In genomic region chr22:50341977-50342650, GRCh38 we compare ENCODE assay signal across 8 cellular contexts. TPM values are rescaled to one million over a fixed set of nuclear protein-coding genes. Genes with fewer than 3 reads are reported as not detected.
DNase-seq lines count a peak whose midpoint lies in the region; ATAC-seq and TF ChIP-seq lines count a peak whose summit lies in the region.

No MANE protein-coding gene starts in this region.

- peak; percentile 95 for TF ChIP-seq CTCF in CD4-positive, alpha-beta T cell (IDR thresholded peaks at IDR 0.05)
- peak in 2 of 3 donors; percentile 45 to 77 for TF ChIP-seq CTCF in omental fat pad (IDR thresholded peaks at IDR 0.05)

- ATAC-seq in CD4-positive, alpha-beta T cell (ENCODE audit: poor library complexity) = peak; percentile 53
- peak; percentile 50 for ATAC-seq in GM21423 (IDR thresholded peaks at IDR 0.05; ENCODE audit: unreplicated experiment)
- ATAC-seq in omental fat pad (ENCODE audit: low FRiP score) = peak; percentile 64

- H3K27me3 Mint-ChIP-seq in CD4-positive, alpha-beta T cell = no peaks in the 10 kb centered on the region
- no peaks in the 10 kb centered on the region for H3K27me3 Mint-ChIP-seq in activated naive CD4-positive, alpha-beta T cell treated with anti-CD3 and anti-CD28 coated beads, Interleukin-2, amount 50 U/mL, for 24 hours

- H3K4me3 Mint-ChIP-seq in CD4-positive, alpha-beta T cell = peak overlapping the region; percentile 88
- peak overlapping the region; percentile 85 for H3K4me3 Mint-ChIP-seq in activated naive CD4-positive, alpha-beta T cell treated with anti-CD3 and anti-CD28 coated beads, Interleukin-2, amount 50 U/mL, for 24 hours

- peak overlapping the region; percentile 98 for H3K27ac Mint-ChIP-seq in CD4-positive, alpha-beta T cell
- peak overlapping the region; percentile 90 for H3K27ac Mint-ChIP-seq in activated naive CD4-positive, alpha-beta T cell treated with anti-CD3 and anti-CD28 coated beads, Interleukin-2, amount 50 U/mL, for 24 hours

- CTCF ChIA-PET in CD4-positive, alpha-beta T cell (lab: Charles Lee) = interaction anchor here (0.6 to 2.6 kb wide), 21 partner anchors 9 to 279 kb away, joined by 3 to 18 read pairs (median 5); partner anchors contain the start of genes DENND6B, HDAC10, MAPK11 and SCO2

- H3K36me3 Mint-ChIP-seq in CD4-positive, alpha-beta T cell (ENCODE audit: low read depth) = peaks cover 5% of the 10 kb centered on the region
- no peaks in the 10 kb centered on the region for H3K36me3 Mint-ChIP-seq in activated naive CD4-positive, alpha-beta T cell treated with anti-CD3 and anti-CD28 coated beads, Interleukin-2, amount 50 U/mL, for 24 hours

- intact Hi-C loops in CD4-positive, alpha-beta T cell (cut with DNase I, micrococcal nuclease) = loop anchor here (1.0 to 10.0 kb wide), 8 partner anchors 15 to 280 kb away; partner anchors contain the start of genes DENND6B (in 1 of the 2), LMF2 (in 1 of the 2), MAPK11 (in 1 of the 2) and NCAPH2 (in 1 of the 2)

- peaks cover 7% of the 10 kb centered on the region for H3K4me1 Mint-ChIP-seq in CD4-positive, alpha-beta T cell (ENCODE audit: low read depth)
- H3K4me1 Mint-ChIP-seq in activated naive CD4-positive, alpha-beta T cell treated with anti-CD3 and anti-CD28 coated beads, Interleukin-2, amount 50 U/mL, for 24 hours = peaks cover 9% of the 10 kb centered on the region

- DNase-seq in CD4-positive, alpha-beta T cell = peak; percentile 80 to 89 (median 84)
- DNase-seq in M059J (ENCODE audit: low read depth) (peak; percentile 83), SKM-1 (lab: John Stamatoyannopoulos, UW; ENCODE audit: unreplicated experiment) (peak; percentile 78), glomerular visceral epithelial cell (ENCODE audit: extremely low spot score) (peak; percentile 88), omental fat pad (ENCODE audit: low spot score) (peak; percentile 81), superior temporal gyrus (ENCODE audit: extremely low spot score) (peak; percentile 96)

- no peaks in the 10 kb centered on the region for H3K27me3 ChIP-seq in CD4-positive, alpha-beta T cell (ENCODE audit: control insufficient read depth, insufficient read depth, low read length)

- no peaks in the 10 kb centered on the region for H3K9me3 Mint-ChIP-seq in CD4-positive, alpha-beta T cell
- H3K9me3 Mint-ChIP-seq in activated naive CD4-positive, alpha-beta T cell treated with anti-CD3 and anti-CD28 coated beads, Interleukin-2, amount 50 U/mL, for 24 hours = no peaks in the 10 kb centered on the region

- no peaks in the 10 kb centered on the region for H3K9me3 ChIP-seq in CD4-positive, alpha-beta T cell (ENCODE audit: control insufficient read depth, low read length)

- POLR2A ChIA-PET in CD4-positive, alpha-beta T cell (lab: Charles Lee) = interaction anchor here (0.6 to 1.8 kb wide), 10 partner anchors 14 to 279 kb away, joined by 3 to 12 read pairs (median 6); partner anchors contain the start of genes DENND6B, HDAC10, LMF2 and NCAPH2

- peak overlapping the region; percentile 85 for H3K27ac ChIP-seq in CD4-positive, alpha-beta T cell (ENCODE audit: low read depth, low read length)

RNA-seq across cellular contexts. Expression of gene PPP6R2, which starts 1.0 kb away (rescaled TPM):
- total RNA-seq in CD4-positive, alpha-beta T cell = 10 to 100 TPM; 47.1 to 48.0 TPM
- total RNA-seq in M059J (2014; rRNA removed; shearing (Covaris generic)) = 18.9 and 31.4 TPM in 2 replicates
- total RNA-seq in omental fat pad = 10 to 100 TPM; 35.6 to 64.6 (median 41.7) TPM

RNA-seq across cellular contexts. Expression of gene DENND6B, which starts 15.3 kb away (rescaled TPM):
- total RNA-seq in CD4-positive, alpha-beta T cell = 1 to 10 TPM; 1.8 to 1.9 TPM
- 0.20 and 0.71 TPM in 2 replicates for total RNA-seq in M059J (2014; rRNA removed; shearing (Covaris generic))
- total RNA-seq in omental fat pad = 1 to 10 TPM; 2.2 to 3.1 (median 2.7) TPM

RNA-seq across cellular contexts. Expression of gene PLXNB2, which starts 34.7 kb away (rescaled TPM):
- 1 to 10 TPM; 2.8 to 3.9 TPM for total RNA-seq in CD4-positive, alpha-beta T cell
- total RNA-seq in M059J (2014; rRNA removed; shearing (Covaris generic)) = 44.4 and 59.5 TPM in 2 replicates
- total RNA-seq in omental fat pad = 100 to 1,000 TPM in 3 of 4 donors, 10 to 100 TPM in 1; 91.4 to 130 (median 115) TPM

Comparison
In these comparisons a context has a peak if more than half of its experiments do, and no peak if none do; other contexts are left out.
1. Peak in every context shown above with its lines: DNase-seq, ATAC-seq and H3K27ac ChIP-seq.